In the genomic region with DNA sequence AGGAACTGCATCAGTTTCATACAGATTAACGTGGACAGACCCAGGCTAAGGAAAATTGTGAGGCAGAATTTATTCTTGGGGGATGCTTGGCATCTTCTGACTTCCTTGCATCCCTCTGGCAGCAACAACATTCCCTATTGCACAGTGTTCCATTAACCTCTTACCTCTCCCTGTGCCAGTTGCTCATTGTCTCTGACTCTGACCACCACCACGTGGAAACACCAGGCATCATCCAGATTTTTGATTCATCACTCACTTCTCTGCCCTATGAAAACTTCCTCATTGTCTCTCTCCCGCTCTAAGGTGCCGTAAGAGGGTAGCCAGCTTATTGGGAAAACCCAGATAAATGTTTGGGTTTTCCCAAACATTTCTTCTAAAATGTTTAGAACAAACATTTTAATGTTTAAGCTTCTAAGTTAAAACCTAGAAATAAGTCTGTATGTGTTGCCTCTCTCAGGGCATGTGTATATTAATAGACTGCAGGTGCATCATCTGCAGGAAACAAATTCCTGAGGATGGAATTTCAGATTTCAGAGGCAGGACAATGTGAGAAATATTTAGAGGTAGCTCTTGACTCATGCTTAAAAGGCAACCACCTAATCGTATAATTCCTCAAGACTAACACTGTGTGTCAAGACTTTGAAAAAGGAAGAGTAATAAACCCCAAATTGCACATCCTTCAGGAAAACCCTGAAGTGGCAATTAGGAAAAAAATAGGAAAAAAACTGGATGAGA, we compare ENCODE assay signal across 27 cellular contexts.
"Had no signal": no experiment of that assay in that cellular context is flagged by ENCODE, and none has a peak within 500 bp of the region (broad histone marks: within the 10 kb centered on the region; RNA-seq: fewer than 3 reads in every experiment).

No MANE protein-coding gene starts in this region.

- H3K27me3 Mint-ChIP-seq: activated CD4-positive, alpha-beta T cell treated with anti-CD3 and anti-CD28 coated beads, Interleukin-2, amount 10 ng/mL, durations not matched to agents 7 days and 5 days; activated CD8-positive, alpha-beta T cell treated with anti-CD3 and anti-CD28 coated beads for 36 hours; naive B cell had no signal

- H3K4me3 Mint-ChIP-seq: activated CD4-positive, alpha-beta T cell treated with anti-CD3 and anti-CD28 coated beads, Interleukin-2, amount 10 ng/mL, durations not matched to agents 7 days and 5 days; activated CD8-positive, alpha-beta T cell treated with anti-CD3 and anti-CD28 coated beads for 36 hours; activated T-cell treated with anti-CD3 and anti-CD28 coated beads, Interleukin-2, amount 50 U/mL, for 4 hours; activated T-helper 17 cell treated with anti-CD3 and anti-CD28 coated beads, Interleukin-2, amount 50 U/mL, for 72 hours; mesothelial cell of epicardium; naive B cell; stimulated activated effector memory CD8-positive, alpha-beta T cell treated with anti-CD3 and anti-CD28 coated beads, Interleukin-12 subunit alpha, Interleukin-12 subunit beta, amount 100 ng/mL, for 72 hours; stimulated activated naive CD8-positive, alpha-beta T cell treated with anti-CD3 and anti-CD28 coated beads, Interleukin-15, Interleukin-2, amounts not matched to agents 100 ng/mL and 50 ng/mL, for 24 hours; WTC11 had no signal

- H3K36me3 ChIP-seq: breast epithelium, heart right ventricle, ovary, prostate gland, sigmoid colon, thoracic aorta, vagina had no signal

- H3K27me3 ChIP-seq: breast epithelium, ovary, sigmoid colon, vagina had no signal

- H3K36me3 Mint-ChIP-seq: activated naive CD4-positive, alpha-beta T cell treated with anti-CD3 and anti-CD28 coated beads, Interleukin-2, amount 50 U/mL, for 72 hours; mesothelial cell of epicardium; naive B cell; stimulated activated effector memory CD8-positive, alpha-beta T cell treated with anti-CD3 and anti-CD28 coated beads, Interleukin-12 subunit alpha, Interleukin-12 subunit beta, amount 100 ng/mL, for 72 hours; WTC11 had no signal

- H3K9me3 ChIP-seq: breast epithelium, heart right ventricle, ovary, prostate gland, sigmoid colon, thoracic aorta, vagina had no signal

- H3K4me1 Mint-ChIP-seq: activated CD4-positive, alpha-beta T cell treated with anti-CD3 and anti-CD28 coated beads, Interleukin-2, amount 10 ng/mL, durations not matched to agents 7 days and 5 days; activated T-helper 17 cell treated with anti-CD3 and anti-CD28 coated beads, Interleukin-2, amount 50 U/mL, for 72 hours; stimulated activated effector memory CD8-positive, alpha-beta T cell treated with anti-CD3 and anti-CD28 coated beads, Interleukin-12 subunit alpha, Interleukin-12 subunit beta, amount 100 ng/mL, for 72 hours had no signal

- DNase-seq: activated CD4-positive, alpha-beta T cell treated with anti-CD3 and anti-CD28 coated beads for 1 hour; activated CD4-positive, alpha-beta T cell treated with anti-CD3 and anti-CD28 coated beads, Interleukin-2, amount 10 ng/mL, durations not matched to agents 7 days and 5 days; activated CD8-positive, alpha-beta T cell treated with anti-CD3 and anti-CD28 coated beads for 36 hours; activated naive CD4-positive, alpha-beta T cell; activated T-cell treated with anti-CD3 and anti-CD28 coated beads, Interleukin-2, amount 50 U/mL, for 4 hours; central memory CD4-positive, alpha-beta T cell; foreskin fibroblast; heart right ventricle; left cardiac atrium; left ventricle myocardium superior; naive B cell; ovary; sigmoid colon; small intestine; stimulated activated CD4-positive, alpha-beta T cell treated with anti-CD3 and anti-CD28 coated beads, Interleukin-4, amount 100 ng/mL, for 24 hours; trophoblast cell had no signal

- H3K4me1 ChIP-seq: breast epithelium, heart right ventricle, prostate gland, sigmoid colon, vagina had no signal

- H3K27ac ChIP-seq: breast epithelium, heart right ventricle, ovary, prostate gland, sigmoid colon, thoracic aorta, vagina had no signal

- ATAC-seq: activated CD8-positive, alpha-beta T cell treated with anti-CD3 and anti-CD28 coated beads for 36 hours; activated naive CD4-positive, alpha-beta T cell treated with anti-CD3 and anti-CD28 coated beads, Interleukin-2, amount 50 U/mL, for 72 hours; activated T-cell treated with anti-CD3 and anti-CD28 coated beads, Interleukin-2, amount 50 U/mL, for 4 hours; activated T-helper 17 cell treated with anti-CD3 and anti-CD28 coated beads, Interleukin-2, amount 50 U/mL, for 72 hours; esophagus mucosa; heart right ventricle; left cardiac atrium; left ventricle myocardium superior; stimulated activated effector memory CD8-positive, alpha-beta T cell treated with anti-CD3 and anti-CD28 coated beads, Interleukin-12 subunit alpha, Interleukin-12 subunit beta, amount 100 ng/mL, for 72 hours; WTC11 had no signal

- H3K9me3 Mint-ChIP-seq: activated CD4-positive, alpha-beta T cell treated with anti-CD3 and anti-CD28 coated beads, Interleukin-2, amount 10 ng/mL, durations not matched to agents 7 days and 5 days; activated CD8-positive, alpha-beta T cell treated with anti-CD3 and anti-CD28 coated beads for 36 hours; activated T-cell treated with anti-CD3 and anti-CD28 coated beads, Interleukin-2, amount 50 U/mL, for 4 hours; activated T-helper 17 cell treated with anti-CD3 and anti-CD28 coated beads, Interleukin-2, amount 50 U/mL, for 72 hours; mesothelial cell of epicardium; naive B cell; stimulated activated effector memory CD8-positive, alpha-beta T cell treated with anti-CD3 and anti-CD28 coated beads, Interleukin-12 subunit alpha, Interleukin-12 subunit beta, amount 100 ng/mL, for 72 hours; stimulated activated naive CD8-positive, alpha-beta T cell treated with anti-CD3 and anti-CD28 coated beads, Interleukin-15, Interleukin-2, amounts not matched to agents 100 ng/mL and 50 ng/mL, for 24 hours; WTC11 had no signal

- H3K27ac Mint-ChIP-seq: activated CD4-positive, alpha-beta T cell treated with anti-CD3 and anti-CD28 coated beads, Interleukin-2, amount 10 ng/mL, durations not matched to agents 7 days and 5 days; activated CD8-positive, alpha-beta T cell treated with anti-CD3 and anti-CD28 coated beads for 36 hours; activated naive CD4-positive, alpha-beta T cell treated with anti-CD3 and anti-CD28 coated beads, Interleukin-2, amount 50 U/mL, for 72 hours; activated T-helper 17 cell treated with anti-CD3 and anti-CD28 coated beads, Interleukin-2, amount 50 U/mL, for 72 hours; mesothelial cell of epicardium; stimulated activated effector memory CD8-positive, alpha-beta T cell treated with anti-CD3 and anti-CD28 coated beads, Interleukin-12 subunit alpha, Interleukin-12 subunit beta, amount 100 ng/mL, for 72 hours; stimulated activated naive CD8-positive, alpha-beta T cell treated with anti-CD3 and anti-CD28 coated beads, Interleukin-15, Interleukin-2, amounts not matched to agents 100 ng/mL and 50 ng/mL, for 24 hours; WTC11 had no signal

- H3K4me3 ChIP-seq: breast epithelium, heart right ventricle, ovary, prostate gland, sigmoid colon, thoracic aorta, vagina had no signal
